Comparison of ENCODE assay signal across 8 cellular contexts in genomic region chr3:194141415-194142155, GRCh38.
DNase-seq lines count a peak whose midpoint lies in the region; ATAC-seq and TF ChIP-seq lines count a peak whose summit lies in the region.

No MANE protein-coding gene starts in this region.

- peak; percentile 45 for ATAC-seq in GM18868 (IDR thresholded peaks at IDR 0.05; ENCODE audit: unreplicated experiment)
- ATAC-seq in HG03354 (IDR thresholded peaks at IDR 0.05; ENCODE audit: poor library complexity, severe bottlenecking, unreplicated experiment) = peak; percentile 56

- in situ Hi-C loops in ACHN (cut with HindIII; ENCODE audit: low pct_ligation_motif_present, low pct_unique_long_range_greater_than_20kb, low sequenced_read_pairs) = no loop called here

- peak overlapping the region; percentile 3 for H3K4me3 ChIP-seq in epithelial cell of esophagus (ENCODE audit: low read length)

- no peak for TF ChIP-seq CTCF in epithelial cell of esophagus (IDR thresholded peaks at IDR 0.05; ENCODE audit: insufficient read depth, low read depth, low read length, missing control alignments)

- DNase-seq in ACHN = peak; percentile 82
- DNase-seq in NCI-H774 (lab: John Stamatoyannopoulos, UW) = peak; percentile 93
- peak; percentile 66 for DNase-seq in activated T-cell treated with anti-CD3 and anti-CD28 coated beads for 4 hours
- peak; percentile 97 for DNase-seq in epithelial cell of esophagus (ENCODE audit: low read depth)
- peak; percentile 85 for DNase-seq in midbrain (lab: John Stamatoyannopoulos, UW)
- peak; percentile 38 to 45 for DNase-seq in stimulated activated CD8-positive, alpha-beta memory T cell treated with anti-CD3 and anti-CD28 coated beads, Interleukin-4, amount 100 ng/mL, for 4 hours (ENCODE audit: low read depth in 2 of 2, low spot score in 1 of 2)

Comparison
In these comparisons a context has a peak if more than half of its experiments do, and no peak if none do; other contexts are left out.
1. Peak in every context shown above with its lines: DNase-seq, ATAC-seq and H3K4me3 ChIP-seq.
2. DNase-seq: peak in every context shown above with its lines; median percentile 97 in epithelial cell of esophagus; 93 in NCI-H774; 85 in midbrain; 82 in ACHN; 66 in activated T-cell treated with anti-CD3 and anti-CD28 coated beads for 4 hours; 42 in stimulated activated CD8-positive, alpha-beta memory T cell treated with anti-CD3 and anti-CD28 coated beads, Interleukin-4, amount 100 ng/mL, for 4 hours.